In the genomic region with DNA sequence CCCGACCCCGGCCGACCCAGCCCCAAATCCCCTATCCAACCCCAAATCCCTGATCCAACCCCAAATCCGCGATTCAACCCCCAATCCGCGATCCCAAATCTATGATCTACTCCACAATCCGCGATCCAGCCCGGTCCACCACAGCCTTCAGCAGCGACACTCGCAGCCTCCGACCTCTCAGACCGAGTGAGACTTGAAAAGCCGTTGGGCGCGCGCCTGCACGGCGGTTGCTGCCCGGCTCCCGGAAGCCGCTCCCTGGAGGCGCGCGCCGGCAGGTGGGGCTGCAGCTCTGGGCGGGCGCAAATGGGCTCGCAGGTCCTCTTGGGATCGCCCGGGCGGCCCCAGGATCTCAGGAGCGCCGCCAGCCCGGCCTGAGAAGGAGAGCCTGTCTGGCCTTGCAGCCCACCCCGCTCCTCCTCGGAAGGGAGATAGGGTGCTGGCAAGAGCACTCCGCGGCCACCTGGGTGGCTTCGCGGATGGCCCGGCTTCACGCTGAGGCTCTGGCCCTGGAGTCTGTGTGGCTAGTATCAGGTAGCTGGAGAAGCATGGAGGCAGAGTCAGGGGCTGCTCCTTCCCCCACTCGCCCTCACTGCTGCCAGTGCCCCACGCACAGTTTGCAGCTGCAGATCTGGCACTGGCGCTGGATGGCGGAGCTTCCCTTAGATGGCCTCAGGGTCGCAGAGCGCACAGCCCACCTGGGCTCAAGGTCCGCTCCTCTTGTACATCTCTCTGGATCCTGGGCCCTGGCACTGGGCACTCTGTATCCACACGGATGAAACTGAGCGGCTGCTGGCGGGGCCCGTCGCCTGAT, we compare ENCODE assay signal across 8 cellular contexts.
A peak's percentile ranks its signal among the peaks of the same experiment; 100 is the strongest.
DNase-seq lines count a peak whose midpoint lies in the region; ATAC-seq, FAIRE-seq and TF ChIP-seq lines count a peak whose summit lies in the region.
"Not testable (repeated sequence)": the region's sequence is repeated elsewhere in the genome, so short reads cannot be mapped to it uniquely, and the experiment has no call there.

No MANE protein-coding gene starts in this region.

- H3K36me3 Mint-ChIP-seq in activated CD4-positive, alpha-beta T cell treated with anti-CD3 and anti-CD28 coated beads, Interleukin-2, amount 10 ng/mL, durations not matched to agents 7 days and 5 days (ENCODE audit: low read depth), result not testable (repeated sequence)

- FAIRE-seq in HepG2 (lab: Jason Lieb, UNC), result not testable (repeated sequence)

- not testable (repeated sequence) for H3K9ac ChIP-seq in HepG2 (ENCODE audit: insufficient read depth, low read depth, low read length)

- H3K4me3 Mint-ChIP-seq in activated CD4-positive, alpha-beta T cell treated with anti-CD3 and anti-CD28 coated beads, Interleukin-2, amount 10 ng/mL, durations not matched to agents 7 days and 5 days, result peak overlapping the region; percentile 78

- H3K4me1 Mint-ChIP-seq in activated CD4-positive, alpha-beta T cell treated with anti-CD3 and anti-CD28 coated beads, Interleukin-2, amount 10 ng/mL, durations not matched to agents 7 days and 5 days, result not testable (repeated sequence)

- not testable (repeated sequence) for H3K36me3 ChIP-seq in HepG2 (replicated peaks in 1 of 2; ENCODE audit: control insufficient read depth in 1 of 2, insufficient read depth in 2 of 2, low read length in 2 of 2)

- TF ChIP-seq POLR2A in HepG2 (IDR thresholded peaks at IDR 0.05; ENCODE audit: insufficient read depth in 1 of 2, low read depth in 2 of 2, low read length in 2 of 2), result not testable (repeated sequence)

- not testable (repeated sequence) for TF ChIP-seq CTCF in 22Rv1 (IDR thresholded peaks at IDR 0.05)
- TF ChIP-seq CTCF in HepG2 (CRISPR knock-in tag; IDR thresholded peaks at IDR 0.05), result peak; percentile 75

- peak overlapping the region; percentile 75 for H3K4me2 ChIP-seq in HepG2 (ENCODE audit: low read depth, low read length)

- H3K4me1 ChIP-seq in HepG2 (ENCODE audit: insufficient read depth, low read length), result not testable (repeated sequence)

- H3K27ac Mint-ChIP-seq in activated CD4-positive, alpha-beta T cell treated with anti-CD3 and anti-CD28 coated beads, Interleukin-2, amount 10 ng/mL, durations not matched to agents 7 days and 5 days, result peak overlapping the region; percentile 82

- intact Hi-C loops in Right ventricle myocardium inferior (cut with DNase I); HepG2 (cut with micrococcal nuclease; ENCODE audit: unreplicated experiment): not testable (repeated sequence)

- not testable (repeated sequence) for H3K9me3 ChIP-seq in HepG2 (ENCODE audit: low read length)

- H3K27me3 ChIP-seq in HepG2 (ENCODE audit: control insufficient read depth in 1 of 2, insufficient read depth in 2 of 2, low read length in 2 of 2), result not testable (repeated sequence)

- POLR2A ChIA-PET in activated CD4-positive, alpha-beta T cell treated with anti-CD3 and anti-CD28 coated beads, Interleukin-2, amount 10 ng/mL, durations not matched to agents 7 days and 5 days (lab: Charles Lee); HepG2 (lab: Yijun Ruan, JAX): not testable (repeated sequence)

- H3K27me3 Mint-ChIP-seq in activated CD4-positive, alpha-beta T cell treated with anti-CD3 and anti-CD28 coated beads, Interleukin-2, amount 10 ng/mL, durations not matched to agents 7 days and 5 days, result not testable (repeated sequence)

- in situ Hi-C loops in T47D (cut with HindIII; ENCODE audit: low pct_unique_long_range_greater_than_20kb, low sequenced_read_pairs); HepG2 (cut with HindIII; ENCODE audit: extremely low pct_ligation_motif_present, low pct_unique_long_range_greater_than_20kb): not testable (repeated sequence)

- H2AFZ ChIP-seq in HepG2 (ENCODE audit: low read length), result not testable (repeated sequence)

- not testable (repeated sequence) for TF ChIP-seq RAD21 in HepG2 (CRISPR knock-in tag; IDR thresholded peaks at IDR 0.05)

- TF ChIP-seq EP300 in HepG2 (IDR thresholded peaks at IDR 0.05; ENCODE audit: low read depth in 2 of 2, low read length in 2 of 2); HepG2 (CRISPR knock-in tag; IDR thresholded peaks at IDR 0.05; ENCODE audit: borderline replicate concordance): not testable (repeated sequence)

- H3K4me3 ChIP-seq in HepG2 (replicated peaks in 1 of 3; ENCODE audit: insufficient read depth in 1 of 3, low read depth in 2 of 3, low read length in 3 of 3), result peak overlapping the region; percentile 41 to 73 (median 48); a peak in 5 of 6 replicates

- DNase-seq in HUDEP-2 (lab: John Stamatoyannopoulos, UW; ENCODE audit: unreplicated experiment in 76 of 76) (peak in 49 of 76 experiments; percentile 4 to 73 (median 44)), OCI-M1 (lab: John Stamatoyannopoulos, UW) (peak; percentile 53), T47D (ENCODE audit: low read depth in 1 of 2, low spot score in 1 of 2) (peak; percentile 27 to 86), Right ventricle myocardium inferior (ENCODE audit: missing footprints) (peak; percentile 52), HepG2 (ENCODE audit: low spot score) (peak; percentile 61), retina (peak; percentile 70)
- DNase-seq in activated CD4-positive, alpha-beta T cell treated with anti-CD3 and anti-CD28 coated beads, Interleukin-2, amount 10 ng/mL, durations not matched to agents 7 days and 5 days, result peak; percentile 22

- not testable (repeated sequence) for H3K79me2 ChIP-seq in HepG2 (ENCODE audit: insufficient read depth, low read length)

- not testable (repeated sequence) for H3K9me3 Mint-ChIP-seq in activated CD4-positive, alpha-beta T cell treated with anti-CD3 and anti-CD28 coated beads, Interleukin-2, amount 10 ng/mL, durations not matched to agents 7 days and 5 days

- not testable (repeated sequence) for ATAC-seq in Right ventricle myocardium inferior
- ATAC-seq in HepG2, result peak; percentile 61

- not testable (repeated sequence) for H4K20me1 ChIP-seq in HepG2 (ENCODE audit: insufficient read depth, low read length)

- WGBS in HepG2 (ENCODE audit: low lambda C conversion rate), result 33% methylated on average over 54 of the region's 56 CpGs

- H3K27ac ChIP-seq in 22Rv1, result peak overlapping the region; percentile 63
- H3K27ac ChIP-seq in HepG2 (ENCODE audit: extremely low read length, insufficient read depth, low read length), result not testable (repeated sequence)

- CTCF ChIA-PET in activated CD4-positive, alpha-beta T cell treated with anti-CD3 and anti-CD28 coated beads, Interleukin-2, amount 10 ng/mL, durations not matched to agents 7 days and 5 days (lab: Charles Lee); HepG2 (lab: Yijun Ruan, JAX; ENCODE audit: low intra/inter-chr PET ratio, low total read pairs): not testable (repeated sequence)

- BruUV-seq in HepG2 (replicated peaks; lab: Mats Ljungman, UMichigan), result not testable (repeated sequence)

TF ChIP-seq in HepG2, 621 proteins besides CTCF, POLR2A, EP300 and RAD21 (continues in another document):
- TF ChIP-seq TAF1 (CRISPR knock-in tag; IDR thresholded peaks at IDR 0.05) (peak; percentile 25; the same call in 1 of the 2 replicates), E2F1 (CRISPR knock-in tag; IDR thresholded peaks at IDR 0.05) (peak; percentile 69; the same call in 1 of the 2 replicates), XRCC5 (optimal IDR thresholded peaks at IDR 0.05; ENCODE audit: low read length) (peak; percentile 14), TFDP1 (CRISPR knock-in tag; IDR thresholded peaks at IDR 0.05; ENCODE audit: borderline replicate concordance) (peak; percentile 74; the same call in 1 of the 2 replicates), ZNF33B (CRISPR knock-in tag; IDR thresholded peaks at IDR 0.05) (0 out of 2 replicates have a peak, but pooled peaks have one; percentile 33)
